Comparison of ENCODE assay signal across 1 cellular context in the genomic region with DNA sequence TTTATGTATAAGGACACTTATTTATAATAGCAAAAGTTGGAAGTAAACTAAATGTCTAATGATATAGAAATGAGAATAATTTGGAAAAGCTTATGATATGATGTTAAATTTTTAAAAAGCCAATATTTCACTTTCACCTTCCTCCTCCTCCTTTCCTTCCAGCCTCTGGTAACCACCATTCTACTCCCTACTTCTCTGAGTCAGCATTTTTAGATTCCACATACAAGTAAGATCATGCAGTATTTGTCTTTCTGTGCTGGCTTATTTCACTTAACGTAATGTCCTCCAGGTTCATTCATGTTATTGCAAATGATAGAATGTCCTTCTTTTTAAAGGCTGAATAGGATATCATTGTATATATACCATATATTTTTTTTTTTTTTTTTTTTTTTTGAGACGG.
TF ChIP-seq lines count a peak whose summit lies in the region.

No MANE protein-coding gene starts in this region.

TF ChIP-seq in K562, 482 proteins besides CTCF, POLR2A, EP300 and RAD21 (continued from another document and continues in another):
- TF ChIP-seq, protein P1, sequence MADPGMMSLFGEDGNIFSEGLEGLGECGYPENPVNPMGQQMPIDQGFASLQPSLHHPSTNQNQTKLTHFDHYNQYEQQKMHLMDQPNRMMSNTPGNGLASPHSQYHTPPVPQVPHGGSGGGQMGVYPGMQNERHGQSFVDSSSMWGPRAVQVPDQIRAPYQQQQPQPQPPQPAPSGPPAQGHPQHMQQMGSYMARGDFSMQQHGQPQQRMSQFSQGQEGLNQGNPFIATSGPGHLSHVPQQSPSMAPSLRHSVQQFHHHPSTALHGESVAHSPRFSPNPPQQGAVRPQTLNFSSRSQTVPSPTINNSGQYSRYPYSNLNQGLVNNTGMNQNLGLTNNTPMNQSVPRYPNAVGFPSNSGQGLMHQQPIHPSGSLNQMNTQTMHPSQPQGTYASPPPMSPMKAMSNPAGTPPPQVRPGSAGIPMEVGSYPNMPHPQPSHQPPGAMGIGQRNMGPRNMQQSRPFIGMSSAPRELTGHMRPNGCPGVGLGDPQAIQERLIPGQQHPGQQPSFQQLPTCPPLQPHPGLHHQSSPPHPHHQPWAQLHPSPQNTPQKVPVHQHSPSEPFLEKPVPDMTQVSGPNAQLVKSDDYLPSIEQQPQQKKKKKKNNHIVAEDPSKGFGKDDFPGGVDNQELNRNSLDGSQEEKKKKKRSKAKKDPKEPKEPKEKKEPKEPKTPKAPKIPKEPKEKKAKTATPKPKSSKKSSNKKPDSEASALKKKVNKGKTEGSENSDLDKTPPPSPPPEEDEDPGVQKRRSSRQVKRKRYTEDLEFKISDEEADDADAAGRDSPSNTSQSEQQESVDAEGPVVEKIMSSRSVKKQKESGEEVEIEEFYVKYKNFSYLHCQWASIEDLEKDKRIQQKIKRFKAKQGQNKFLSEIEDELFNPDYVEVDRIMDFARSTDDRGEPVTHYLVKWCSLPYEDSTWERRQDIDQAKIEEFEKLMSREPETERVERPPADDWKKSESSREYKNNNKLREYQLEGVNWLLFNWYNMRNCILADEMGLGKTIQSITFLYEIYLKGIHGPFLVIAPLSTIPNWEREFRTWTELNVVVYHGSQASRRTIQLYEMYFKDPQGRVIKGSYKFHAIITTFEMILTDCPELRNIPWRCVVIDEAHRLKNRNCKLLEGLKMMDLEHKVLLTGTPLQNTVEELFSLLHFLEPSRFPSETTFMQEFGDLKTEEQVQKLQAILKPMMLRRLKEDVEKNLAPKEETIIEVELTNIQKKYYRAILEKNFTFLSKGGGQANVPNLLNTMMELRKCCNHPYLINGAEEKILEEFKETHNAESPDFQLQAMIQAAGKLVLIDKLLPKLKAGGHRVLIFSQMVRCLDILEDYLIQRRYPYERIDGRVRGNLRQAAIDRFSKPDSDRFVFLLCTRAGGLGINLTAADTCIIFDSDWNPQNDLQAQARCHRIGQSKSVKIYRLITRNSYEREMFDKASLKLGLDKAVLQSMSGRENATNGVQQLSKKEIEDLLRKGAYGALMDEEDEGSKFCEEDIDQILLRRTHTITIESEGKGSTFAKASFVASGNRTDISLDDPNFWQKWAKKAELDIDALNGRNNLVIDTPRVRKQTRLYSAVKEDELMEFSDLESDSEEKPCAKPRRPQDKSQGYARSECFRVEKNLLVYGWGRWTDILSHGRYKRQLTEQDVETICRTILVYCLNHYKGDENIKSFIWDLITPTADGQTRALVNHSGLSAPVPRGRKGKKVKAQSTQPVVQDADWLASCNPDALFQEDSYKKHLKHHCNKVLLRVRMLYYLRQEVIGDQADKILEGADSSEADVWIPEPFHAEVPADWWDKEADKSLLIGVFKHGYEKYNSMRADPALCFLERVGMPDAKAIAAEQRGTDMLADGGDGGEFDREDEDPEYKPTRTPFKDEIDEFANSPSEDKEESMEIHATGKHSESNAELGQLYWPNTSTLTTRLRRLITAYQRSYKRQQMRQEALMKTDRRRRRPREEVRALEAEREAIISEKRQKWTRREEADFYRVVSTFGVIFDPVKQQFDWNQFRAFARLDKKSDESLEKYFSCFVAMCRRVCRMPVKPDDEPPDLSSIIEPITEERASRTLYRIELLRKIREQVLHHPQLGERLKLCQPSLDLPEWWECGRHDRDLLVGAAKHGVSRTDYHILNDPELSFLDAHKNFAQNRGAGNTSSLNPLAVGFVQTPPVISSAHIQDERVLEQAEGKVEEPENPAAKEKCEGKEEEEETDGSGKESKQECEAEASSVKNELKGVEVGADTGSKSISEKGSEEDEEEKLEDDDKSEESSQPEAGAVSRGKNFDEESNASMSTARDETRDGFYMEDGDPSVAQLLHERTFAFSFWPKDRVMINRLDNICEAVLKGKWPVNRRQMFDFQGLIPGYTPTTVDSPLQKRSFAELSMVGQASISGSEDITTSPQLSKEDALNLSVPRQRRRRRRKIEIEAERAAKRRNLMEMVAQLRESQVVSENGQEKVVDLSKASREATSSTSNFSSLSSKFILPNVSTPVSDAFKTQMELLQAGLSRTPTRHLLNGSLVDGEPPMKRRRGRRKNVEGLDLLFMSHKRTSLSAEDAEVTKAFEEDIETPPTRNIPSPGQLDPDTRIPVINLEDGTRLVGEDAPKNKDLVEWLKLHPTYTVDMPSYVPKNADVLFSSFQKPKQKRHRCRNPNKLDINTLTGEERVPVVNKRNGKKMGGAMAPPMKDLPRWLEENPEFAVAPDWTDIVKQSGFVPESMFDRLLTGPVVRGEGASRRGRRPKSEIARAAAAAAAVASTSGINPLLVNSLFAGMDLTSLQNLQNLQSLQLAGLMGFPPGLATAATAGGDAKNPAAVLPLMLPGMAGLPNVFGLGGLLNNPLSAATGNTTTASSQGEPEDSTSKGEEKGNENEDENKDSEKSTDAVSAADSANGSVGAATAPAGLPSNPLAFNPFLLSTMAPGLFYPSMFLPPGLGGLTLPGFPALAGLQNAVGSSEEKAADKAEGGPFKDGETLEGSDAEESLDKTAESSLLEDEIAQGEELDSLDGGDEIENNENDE (IDR thresholded peaks at IDR 0.05; ENCODE audit: low read depth, low read length): no peak
- TF ChIP-seq, protein P2, sequence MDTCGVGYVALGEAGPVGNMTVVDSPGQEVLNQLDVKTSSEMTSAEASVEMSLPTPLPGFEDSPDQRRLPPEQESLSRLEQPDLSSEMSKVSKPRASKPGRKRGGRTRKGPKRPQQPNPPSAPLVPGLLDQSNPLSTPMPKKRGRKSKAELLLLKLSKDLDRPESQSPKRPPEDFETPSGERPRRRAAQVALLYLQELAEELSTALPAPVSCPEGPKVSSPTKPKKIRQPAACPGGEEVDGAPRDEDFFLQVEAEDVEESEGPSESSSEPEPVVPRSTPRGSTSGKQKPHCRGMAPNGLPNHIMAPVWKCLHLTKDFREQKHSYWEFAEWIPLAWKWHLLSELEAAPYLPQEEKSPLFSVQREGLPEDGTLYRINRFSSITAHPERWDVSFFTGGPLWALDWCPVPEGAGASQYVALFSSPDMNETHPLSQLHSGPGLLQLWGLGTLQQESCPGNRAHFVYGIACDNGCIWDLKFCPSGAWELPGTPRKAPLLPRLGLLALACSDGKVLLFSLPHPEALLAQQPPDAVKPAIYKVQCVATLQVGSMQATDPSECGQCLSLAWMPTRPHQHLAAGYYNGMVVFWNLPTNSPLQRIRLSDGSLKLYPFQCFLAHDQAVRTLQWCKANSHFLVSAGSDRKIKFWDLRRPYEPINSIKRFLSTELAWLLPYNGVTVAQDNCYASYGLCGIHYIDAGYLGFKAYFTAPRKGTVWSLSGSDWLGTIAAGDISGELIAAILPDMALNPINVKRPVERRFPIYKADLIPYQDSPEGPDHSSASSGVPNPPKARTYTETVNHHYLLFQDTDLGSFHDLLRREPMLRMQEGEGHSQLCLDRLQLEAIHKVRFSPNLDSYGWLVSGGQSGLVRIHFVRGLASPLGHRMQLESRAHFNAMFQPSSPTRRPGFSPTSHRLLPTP (IDR thresholded peaks at IDR 0.05; ENCODE audit: borderline replicate concordance, extremely low read depth, insufficient read length): no peak
- no peak for TF ChIP-seq XRCC3 (IDR thresholded peaks at IDR 0.05)
- TF ChIP-seq MAFG (tag; conservative IDR thresholded peaks at IDR 0.05): peak; percentile 69
- no peak for TF ChIP-seq ZNF707 (CRISPR knock-in tag; conservative IDR thresholded peaks at IDR 0.05)
- TF ChIP-seq, protein P3, sequence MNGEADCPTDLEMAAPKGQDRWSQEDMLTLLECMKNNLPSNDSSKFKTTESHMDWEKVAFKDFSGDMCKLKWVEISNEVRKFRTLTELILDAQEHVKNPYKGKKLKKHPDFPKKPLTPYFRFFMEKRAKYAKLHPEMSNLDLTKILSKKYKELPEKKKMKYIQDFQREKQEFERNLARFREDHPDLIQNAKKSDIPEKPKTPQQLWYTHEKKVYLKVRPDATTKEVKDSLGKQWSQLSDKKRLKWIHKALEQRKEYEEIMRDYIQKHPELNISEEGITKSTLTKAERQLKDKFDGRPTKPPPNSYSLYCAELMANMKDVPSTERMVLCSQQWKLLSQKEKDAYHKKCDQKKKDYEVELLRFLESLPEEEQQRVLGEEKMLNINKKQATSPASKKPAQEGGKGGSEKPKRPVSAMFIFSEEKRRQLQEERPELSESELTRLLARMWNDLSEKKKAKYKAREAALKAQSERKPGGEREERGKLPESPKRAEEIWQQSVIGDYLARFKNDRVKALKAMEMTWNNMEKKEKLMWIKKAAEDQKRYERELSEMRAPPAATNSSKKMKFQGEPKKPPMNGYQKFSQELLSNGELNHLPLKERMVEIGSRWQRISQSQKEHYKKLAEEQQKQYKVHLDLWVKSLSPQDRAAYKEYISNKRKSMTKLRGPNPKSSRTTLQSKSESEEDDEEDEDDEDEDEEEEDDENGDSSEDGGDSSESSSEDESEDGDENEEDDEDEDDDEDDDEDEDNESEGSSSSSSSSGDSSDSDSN (IDR thresholded peaks at IDR 0.05; ENCODE audit: borderline replicate concordance in 1 of 2, low read depth in 2 of 2, low read length in 2 of 2): no peak
- no peak for TF ChIP-seq SREBF2 (CRISPR knock-in tag; IDR thresholded peaks at IDR 0.05)
- TF ChIP-seq, protein P4, sequence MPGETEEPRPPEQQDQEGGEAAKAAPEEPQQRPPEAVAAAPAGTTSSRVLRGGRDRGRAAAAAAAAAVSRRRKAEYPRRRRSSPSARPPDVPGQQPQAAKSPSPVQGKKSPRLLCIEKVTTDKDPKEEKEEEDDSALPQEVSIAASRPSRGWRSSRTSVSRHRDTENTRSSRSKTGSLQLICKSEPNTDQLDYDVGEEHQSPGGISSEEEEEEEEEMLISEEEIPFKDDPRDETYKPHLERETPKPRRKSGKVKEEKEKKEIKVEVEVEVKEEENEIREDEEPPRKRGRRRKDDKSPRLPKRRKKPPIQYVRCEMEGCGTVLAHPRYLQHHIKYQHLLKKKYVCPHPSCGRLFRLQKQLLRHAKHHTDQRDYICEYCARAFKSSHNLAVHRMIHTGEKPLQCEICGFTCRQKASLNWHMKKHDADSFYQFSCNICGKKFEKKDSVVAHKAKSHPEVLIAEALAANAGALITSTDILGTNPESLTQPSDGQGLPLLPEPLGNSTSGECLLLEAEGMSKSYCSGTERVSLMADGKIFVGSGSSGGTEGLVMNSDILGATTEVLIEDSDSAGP (CRISPR knock-in tag; IDR thresholded peaks at IDR 0.05): no peak
- no peak for TF ChIP-seq CREBBP (IDR thresholded peaks at IDR 0.05; ENCODE audit: low read depth, low read length)
- no peak for TF ChIP-seq HEY1 (CRISPR knock-in tag; IDR thresholded peaks at IDR 0.05; ENCODE audit: borderline replicate concordance)
- TF ChIP-seq, protein P5, sequence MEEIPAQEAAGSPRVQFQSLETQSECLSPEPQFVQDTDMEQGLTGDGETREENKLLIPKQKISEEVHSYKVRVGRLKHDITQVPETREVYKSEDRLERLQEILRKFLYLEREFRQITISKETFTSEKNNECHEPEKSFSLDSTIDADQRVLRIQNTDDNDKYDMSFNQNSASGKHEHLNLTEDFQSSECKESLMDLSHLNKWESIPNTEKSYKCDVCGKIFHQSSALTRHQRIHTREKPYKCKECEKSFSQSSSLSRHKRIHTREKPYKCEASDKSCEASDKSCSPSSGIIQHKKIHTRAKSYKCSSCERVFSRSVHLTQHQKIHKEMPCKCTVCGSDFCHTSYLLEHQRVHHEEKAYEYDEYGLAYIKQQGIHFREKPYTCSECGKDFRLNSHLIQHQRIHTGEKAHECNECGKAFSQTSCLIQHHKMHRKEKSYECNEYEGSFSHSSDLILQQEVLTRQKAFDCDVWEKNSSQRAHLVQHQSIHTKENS (CRISPR knock-in tag; IDR thresholded peaks at IDR 0.05): no peak
- TF ChIP-seq ZNF583 (CRISPR knock-in tag; IDR thresholded peaks at IDR 0.05): no peak
- no peak for TF ChIP-seq COPS2 (conservative IDR thresholded peaks at IDR 0.05)
- TF ChIP-seq, protein P6, sequence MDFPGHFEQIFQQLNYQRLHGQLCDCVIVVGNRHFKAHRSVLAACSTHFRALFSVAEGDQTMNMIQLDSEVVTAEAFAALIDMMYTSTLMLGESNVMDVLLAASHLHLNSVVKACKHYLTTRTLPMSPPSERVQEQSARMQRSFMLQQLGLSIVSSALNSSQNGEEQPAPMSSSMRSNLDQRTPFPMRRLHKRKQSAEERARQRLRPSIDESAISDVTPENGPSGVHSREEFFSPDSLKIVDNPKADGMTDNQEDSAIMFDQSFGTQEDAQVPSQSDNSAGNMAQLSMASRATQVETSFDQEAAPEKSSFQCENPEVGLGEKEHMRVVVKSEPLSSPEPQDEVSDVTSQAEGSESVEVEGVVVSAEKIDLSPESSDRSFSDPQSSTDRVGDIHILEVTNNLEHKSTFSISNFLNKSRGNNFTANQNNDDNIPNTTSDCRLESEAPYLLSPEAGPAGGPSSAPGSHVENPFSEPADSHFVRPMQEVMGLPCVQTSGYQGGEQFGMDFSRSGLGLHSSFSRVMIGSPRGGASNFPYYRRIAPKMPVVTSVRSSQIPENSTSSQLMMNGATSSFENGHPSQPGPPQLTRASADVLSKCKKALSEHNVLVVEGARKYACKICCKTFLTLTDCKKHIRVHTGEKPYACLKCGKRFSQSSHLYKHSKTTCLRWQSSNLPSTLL (IDR thresholded peaks at IDR 0.05): no peak
- TF ChIP-seq, protein P7, sequence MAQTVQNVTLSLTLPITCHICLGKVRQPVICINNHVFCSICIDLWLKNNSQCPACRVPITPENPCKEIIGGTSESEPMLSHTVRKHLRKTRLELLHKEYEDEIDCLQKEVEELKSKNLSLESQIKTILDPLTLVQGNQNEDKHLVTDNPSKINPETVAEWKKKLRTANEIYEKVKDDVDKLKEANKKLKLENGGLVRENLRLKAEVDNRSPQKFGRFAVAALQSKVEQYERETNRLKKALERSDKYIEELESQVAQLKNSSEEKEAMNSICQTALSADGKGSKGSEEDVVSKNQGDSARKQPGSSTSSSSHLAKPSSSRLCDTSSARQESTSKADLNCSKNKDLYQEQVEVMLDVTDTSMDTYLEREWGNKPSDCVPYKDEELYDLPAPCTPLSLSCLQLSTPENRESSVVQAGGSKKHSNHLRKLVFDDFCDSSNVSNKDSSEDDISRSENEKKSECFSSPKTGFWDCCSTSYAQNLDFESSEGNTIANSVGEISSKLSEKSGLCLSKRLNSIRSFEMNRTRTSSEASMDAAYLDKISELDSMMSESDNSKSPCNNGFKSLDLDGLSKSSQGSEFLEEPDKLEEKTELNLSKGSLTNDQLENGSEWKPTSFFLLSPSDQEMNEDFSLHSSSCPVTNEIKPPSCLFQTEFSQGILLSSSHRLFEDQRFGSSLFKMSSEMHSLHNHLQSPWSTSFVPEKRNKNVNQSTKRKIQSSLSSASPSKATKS (CRISPR knock-in tag; IDR thresholded peaks at IDR 0.05): no peak
- TF ChIP-seq, protein P8, sequence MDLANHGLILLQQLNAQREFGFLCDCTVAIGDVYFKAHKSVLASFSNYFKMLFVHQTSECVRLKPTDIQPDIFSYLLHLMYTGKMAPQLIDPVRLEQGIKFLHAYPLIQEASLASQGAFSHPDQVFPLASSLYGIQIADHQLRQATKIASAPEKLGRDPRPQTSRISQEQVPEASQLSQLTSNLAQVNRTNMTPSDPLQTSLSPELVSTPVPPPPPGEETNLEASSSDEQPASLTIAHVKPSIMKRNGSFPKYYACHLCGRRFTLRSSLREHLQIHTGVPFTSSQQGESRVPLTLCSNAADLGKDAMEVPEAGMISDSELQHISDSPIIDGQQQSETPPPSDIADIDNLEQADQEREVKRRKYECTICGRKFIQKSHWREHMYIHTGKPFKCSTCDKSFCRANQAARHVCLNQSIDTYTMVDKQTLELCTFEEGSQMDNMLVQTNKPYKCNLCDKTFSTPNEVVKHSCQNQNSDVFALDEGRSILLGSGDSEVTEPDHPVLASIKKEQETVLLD (IDR thresholded peaks at IDR 0.05): no peak
- TF ChIP-seq, protein P9, sequence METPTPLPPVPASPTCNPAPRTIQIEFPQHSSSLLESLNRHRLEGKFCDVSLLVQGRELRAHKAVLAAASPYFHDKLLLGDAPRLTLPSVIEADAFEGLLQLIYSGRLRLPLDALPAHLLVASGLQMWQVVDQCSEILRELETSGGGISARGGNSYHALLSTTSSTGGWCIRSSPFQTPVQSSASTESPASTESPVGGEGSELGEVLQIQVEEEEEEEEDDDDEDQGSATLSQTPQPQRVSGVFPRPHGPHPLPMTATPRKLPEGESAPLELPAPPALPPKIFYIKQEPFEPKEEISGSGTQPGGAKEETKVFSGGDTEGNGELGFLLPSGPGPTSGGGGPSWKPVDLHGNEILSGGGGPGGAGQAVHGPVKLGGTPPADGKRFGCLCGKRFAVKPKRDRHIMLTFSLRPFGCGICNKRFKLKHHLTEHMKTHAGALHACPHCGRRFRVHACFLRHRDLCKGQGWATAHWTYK (CRISPR knock-in tag; IDR thresholded peaks at IDR 0.05): no peak
- TF ChIP-seq DPF2 (IDR thresholded peaks at IDR 0.05): no peak
- no peak for TF ChIP-seq EZH2 (IDR thresholded peaks at IDR 0.05; ENCODE audit: borderline replicate concordance, low read depth, low read length)
- TF ChIP-seq TGIF2 (CRISPR knock-in tag; IDR thresholded peaks at IDR 0.05): no peak
- no peak for TF ChIP-seq RBM25 (IDR thresholded peaks at IDR 0.05; ENCODE audit: low read depth, low read length, severe bottlenecking)
